ENCODE assay signal across 25 cellular contexts in genomic region chr15:43762824-43763223, GRCh38. TPM values are rescaled to one million over a fixed set of nuclear protein-coding genes. Genes with fewer than 3 reads are reported as not detected.
A peak's percentile ranks its signal among the peaks of the same experiment; 100 is the strongest.
DNase-seq lines count a peak whose midpoint lies in the region; ATAC-seq, FAIRE-seq and TF ChIP-seq lines count a peak whose summit lies in the region.
"Had no signal": no experiment of that assay in that cellular context is flagged by ENCODE, and none has a peak within 500 bp of the region (broad histone marks: within the 10 kb centered on the region; RNA-seq: fewer than 3 reads in every experiment).

No MANE protein-coding gene starts in this region.

- no peaks in the 10 kb centered on the region for H3K27me3 Mint-ChIP-seq in type B pancreatic cell
- H3K27me3 Mint-ChIP-seq: brain; CD4-positive, alpha-beta T cell; dendritic cell treated with granulocyte-macrophage colony-stimulating factor and Interleukin-4, amounts not matched to agents 40 ng/mL and 50 ng/mL, for 4 days; natural killer cell treated with Interleukin-12 subunit alpha and Interleukin-12 subunit beta and Interleukin-15 and Interleukin-18, amount 100 ng/mL, for 72 hours; T-cell had no signal

- no peaks in the 10 kb centered on the region for H3K4me1 Mint-ChIP-seq in type B pancreatic cell (ENCODE audit: unreplicated experiment)
- H3K4me1 Mint-ChIP-seq: brain, mesothelial cell of epicardium had no signal

- TF ChIP-seq RAD21 in HepG2 (CRISPR knock-in tag; IDR thresholded peaks at IDR 0.05): no peak

- H3K9me3 ChIP-seq in HepG2 (ENCODE audit: low read length): no peaks in the 10 kb centered on the region
- no peaks in the 10 kb centered on the region for H3K9me3 ChIP-seq in right lobe of liver

- 96% methylated on average over 6 of the region's 6 CpGs for WGBS in HepG2 (ENCODE audit: low lambda C conversion rate)
- 76% methylated on average over 4 of the region's 6 CpGs for WGBS in right lobe of liver (ENCODE audit: insufficient coverage, low coverage, low lambda C conversion rate, missing lambda C conversion rate)

- no peak for ATAC-seq in HepG2
- no peak for ATAC-seq in right lobe of liver
- ATAC-seq in HG02763 (IDR thresholded peaks at IDR 0.05; ENCODE audit: unreplicated experiment): no peak
- ATAC-seq: HCT116; left colon; natural killer cell treated with Interleukin-12 subunit alpha and Interleukin-12 subunit beta and Interleukin-15 and Interleukin-18, amount 100 ng/mL, for 72 hours; T-cell had no signal

- CTCF ChIA-PET in HepG2 (lab: Yijun Ruan, JAX; ENCODE audit: low intra/inter-chr PET ratio, low total read pairs): no interaction called here

- FAIRE-seq in HepG2 (lab: Jason Lieb, UNC) (no peak), bronchial epithelial cell (lab: Jason Lieb, UNC) (peak; percentile 47)

- H3K4me3 ChIP-seq in HepG2 (replicated peaks in 1 of 3; ENCODE audit: insufficient read depth in 1 of 3, low read depth in 2 of 3, low read length in 3 of 3): no peak overlapping the region
- no peak overlapping the region for H3K4me3 ChIP-seq in right lobe of liver
- no peak overlapping the region for H3K4me3 ChIP-seq in bronchial epithelial cell (ENCODE audit: low read depth, low read length)

- 0 out of 2 replicates have a peak, but pooled peaks cover 2% of the 10 kb centered on the region for H4K20me1 ChIP-seq in HepG2 (ENCODE audit: insufficient read depth, low read length)

- H3K27ac ChIP-seq in HepG2 (ENCODE audit: extremely low read length, insufficient read depth, low read length) (no peak overlapping the region), right lobe of liver (no peak overlapping the region)
- H3K27ac ChIP-seq: parathyroid adenoma had no signal

- TF ChIP-seq POLR2A in HepG2 (IDR thresholded peaks at IDR 0.05; ENCODE audit: insufficient read depth in 1 of 2, low read depth in 2 of 2, low read length in 2 of 2) (no peak), right lobe of liver (IDR thresholded peaks at IDR 0.05) (no peak)

- POLR2A ChIA-PET in HepG2 (lab: Yijun Ruan, JAX): no interaction called here

- H3K36me3 Mint-ChIP-seq in type B pancreatic cell: peaks cover 36% of the 10 kb centered on the region

- peaks cover 1% of the 10 kb centered on the region for H3K79me2 ChIP-seq in HepG2 (ENCODE audit: insufficient read depth, low read length)
- H3K79me2 ChIP-seq: parathyroid adenoma had no signal

- H3K9me3 Mint-ChIP-seq in type B pancreatic cell: no peaks in the 10 kb centered on the region
- H3K9me3 Mint-ChIP-seq: brain; CD4-positive, alpha-beta T cell; dendritic cell treated with granulocyte-macrophage colony-stimulating factor and Interleukin-4, amounts not matched to agents 40 ng/mL and 50 ng/mL, for 4 days; mesothelial cell of epicardium; natural killer cell treated with Interleukin-12 subunit alpha and Interleukin-12 subunit beta and Interleukin-15 and Interleukin-18, amount 100 ng/mL, for 72 hours; T-cell had no signal

- H3K4me2 ChIP-seq in HepG2 (ENCODE audit: low read depth, low read length): no peak overlapping the region

- no peak for TF ChIP-seq EP300 in HepG2 (IDR thresholded peaks at IDR 0.05; ENCODE audit: low read depth in 2 of 2, low read length in 2 of 2)
- no peak for TF ChIP-seq EP300 in HepG2 (CRISPR knock-in tag; IDR thresholded peaks at IDR 0.05; ENCODE audit: borderline replicate concordance)

- intact Hi-C loops in HepG2 (cut with micrococcal nuclease; ENCODE audit: unreplicated experiment) (no loop called here), right lobe of liver (cut with DNase I) (no loop called here)

- in situ Hi-C loops in HepG2 (cut with HindIII; ENCODE audit: extremely low pct_ligation_motif_present, low pct_unique_long_range_greater_than_20kb): loop anchor here (25.0 kb wide), 1 partner anchor 326 kb away; no protein-coding TSS in a partner anchor

- no peak overlapping the region for H3K4me3 Mint-ChIP-seq in type B pancreatic cell
- H3K4me3 Mint-ChIP-seq: brain; CD4-positive, alpha-beta T cell; dendritic cell treated with granulocyte-macrophage colony-stimulating factor and Interleukin-4, amounts not matched to agents 40 ng/mL and 50 ng/mL, for 4 days; mesothelial cell of epicardium; natural killer cell treated with Interleukin-12 subunit alpha and Interleukin-12 subunit beta and Interleukin-15 and Interleukin-18, amount 100 ng/mL, for 72 hours; T-cell had no signal

- H3K9ac ChIP-seq in HepG2 (ENCODE audit: insufficient read depth, low read depth, low read length): no peak overlapping the region
- H3K9ac ChIP-seq: parathyroid adenoma had no signal

- peak overlapping the region; percentile 30 for H3K27ac Mint-ChIP-seq in type B pancreatic cell
- H3K27ac Mint-ChIP-seq: CD4-positive, alpha-beta T cell; dendritic cell treated with granulocyte-macrophage colony-stimulating factor and Interleukin-4, amounts not matched to agents 40 ng/mL and 50 ng/mL, for 4 days; mesothelial cell of epicardium had no signal

- peaks cover 12 to 79% of the 10 kb centered on the region in 2 experiments; a peak in 4 of 5 replicates for H3K36me3 ChIP-seq in HepG2 (replicated peaks in 1 of 2; ENCODE audit: control insufficient read depth in 1 of 2, insufficient read depth in 2 of 2, low read length in 2 of 2)
- peaks cover 15 to 100% (median 64%) of the 10 kb centered on the region in 4 donors for H3K36me3 ChIP-seq in right lobe of liver
- H3K36me3 ChIP-seq in bronchial epithelial cell (ENCODE audit: control insufficient read depth, insufficient read depth, low read length): peaks cover 23% of the 10 kb centered on the region

- no TSS peak for BruUV-seq in HepG2 (replicated peaks; lab: Mats Ljungman, UMichigan)

- no peaks in the 10 kb centered on the region for H3K4me1 ChIP-seq in HepG2 (ENCODE audit: insufficient read depth, low read length)
- H3K4me1 ChIP-seq in right lobe of liver: no peaks in the 10 kb centered on the region
- H3K4me1 ChIP-seq: parathyroid adenoma had no signal

- DNase-seq in HepG2 (ENCODE audit: low spot score): no peak
- no peak for DNase-seq in right lobe of liver
- DNase-seq in bronchial epithelial cell (ENCODE audit: low read depth): no peak
- no peak for DNase-seq in type B pancreatic cell (ENCODE audit: extremely low spot score, unreplicated experiment)
- DNase-seq in stimulated activated CD4-positive, alpha-beta T cell treated with anti-CD3 and anti-CD28 coated beads, Interleukin-12 subunit alpha, Interleukin-12 subunit beta, amount 100 ng/mL, for 4 hours: no peak
- DNase-seq: activated CD4-positive, alpha-beta T cell treated with anti-CD3 and anti-CD28 coated beads, Interleukin-2, amount 50 U/mL, for 1 hour; activated naive CD4-positive, alpha-beta T cell treated with Interleukin-2 at 50 U/mL for 16 hours; CD4-positive, alpha-beta T cell; DMS53; left colon; MM.1S; NCI-H1436 treated with DMSO at 0.1 percent for 48 hours; NCI-H2171; NCI-H526 treated with DMSO at 0.1 percent for 48 hours; stimulated activated CD4-positive, alpha-beta T cell treated with anti-CD3 and anti-CD28 coated beads, Interleukin-1b, Interleukin-23, amount 100 ng/mL, for 48 hours; stimulated activated naive CD4-positive, alpha-beta T cell; T-cell had no signal

- TF ChIP-seq CTCF in HepG2 (CRISPR knock-in tag; IDR thresholded peaks at IDR 0.05): no peak
- TF ChIP-seq CTCF in right lobe of liver (IDR thresholded peaks at IDR 0.05): no peak
- no peak for TF ChIP-seq CTCF in bronchial epithelial cell (IDR thresholded peaks at IDR 0.05; ENCODE audit: insufficient read depth, low read length, severe bottlenecking)
- no peak for TF ChIP-seq CTCF in type B pancreatic cell (conservative IDR thresholded peaks at IDR 0.05)

- H3K27me3 ChIP-seq in HepG2 (ENCODE audit: control insufficient read depth in 1 of 2, insufficient read depth in 2 of 2, low read length in 2 of 2) (no peaks in the 10 kb centered on the region), right lobe of liver (no peaks in the 10 kb centered on the region), bronchial epithelial cell (ENCODE audit: control insufficient read depth, insufficient read depth, low read length) (no peaks in the 10 kb centered on the region)

- no peak overlapping the region for H2AFZ ChIP-seq in HepG2 (ENCODE audit: low read length)
- H2AFZ ChIP-seq: parathyroid adenoma had no signal

RNA-seq across cellular contexts. Expression of gene ELL3, which starts 13.9 kb away (rescaled TPM):
- total RNA-seq in HepG2 (2016; rRNA removed; fragmentation: Illumina TruSeq; extraction: Trizol) (5.8 and 6.1 TPM in 2 replicates), right lobe of liver (1 to 10 TPM in 5 of 6 experiments, under 1 TPM in 1; 0.39 to 2.0 (median 1.7) TPM), bronchial epithelial cell (20.2 and 23.2 TPM in 2 replicates), type B pancreatic cell (ENCODE audit: low replicate concordance) (4.1 and 9.8 TPM in 2 replicates)
- 1.9 and 3.2 TPM in 2 replicates for total RNA-seq in HepG2 (2016; cell fraction: cytosol; rRNA removed; fragmentation: Illumina TruSeq; extraction: Trizol; ENCODE audit: low read depth)
- total RNA-seq in HepG2 (2016; cell fraction: insoluble cytoplasmic fraction; rRNA removed; fragmentation: Illumina TruSeq; extraction: Trizol): 6.7 and 7.2 TPM in 2 replicates
- 2.9 and 3.4 TPM in 2 replicates for total RNA-seq in HepG2 (2016; cell fraction: membrane; rRNA removed; fragmentation: Illumina TruSeq; extraction: Trizol)
- total RNA-seq in HepG2 (2016; cell fraction: nucleus; rRNA removed; fragmentation: Illumina TruSeq; extraction: Trizol): 5.9 and 8.5 TPM in 2 replicates
- polyA plus RNA-seq in HepG2 (2011; rRNA removed): 8.8 and 9.1 TPM in 2 replicates
- 5.0 and 6.3 TPM in 2 replicates for polyA plus RNA-seq in HepG2 (2011; cell fraction: cytosol; rRNA removed)
- 18.3 and 18.6 TPM in 2 replicates for polyA plus RNA-seq in HepG2 (2011; cell fraction: nucleus; rRNA removed)
- 4.2 and 4.8 TPM in 2 replicates for polyA plus RNA-seq in HepG2 (2012)
- polyA plus RNA-seq in HepG2 (2016; cell fraction: cytosol; fragmentation: Illumina TruSeq; extraction: Trizol; ENCODE audit: low read depth): 1.6 and 1.7 TPM in 2 replicates
- 5.0 and 5.2 TPM in 2 replicates for polyA plus RNA-seq in HepG2 (2016; cell fraction: insoluble cytoplasmic fraction; fragmentation: Illumina TruSeq; extraction: Trizol; ENCODE audit: low read depth)
- 1.9 and 3.1 TPM in 2 replicates for polyA plus RNA-seq in HepG2 (2016; cell fraction: membrane; fragmentation: Illumina TruSeq; extraction: Trizol; ENCODE audit: low read depth)
- 8.2 and 10.0 TPM in 2 replicates for polyA plus RNA-seq in HepG2 (2016; cell fraction: nucleus; fragmentation: Illumina TruSeq; extraction: Trizol; ENCODE audit: insufficient read depth, low read depth)
- 15.0 and 20.6 TPM in 2 replicates for polyA minus RNA-seq in HepG2 (2011; rRNA and poly(A)+ RNA removed; ENCODE audit: low replicate concordance)
- 3.4 and 3.7 TPM in 2 replicates for polyA minus RNA-seq in HepG2 (2011; cell fraction: cytosol; rRNA and poly(A)+ RNA removed)
- 9.5 and 9.9 TPM in 2 replicates for polyA minus RNA-seq in HepG2 (2011; cell fraction: nucleus; rRNA and poly(A)+ RNA removed)

RNA-seq across cellular contexts. Expression of gene PDIA3, which starts 16.6 kb away (rescaled TPM):
- total RNA-seq in HepG2 (2016; rRNA removed; fragmentation: Illumina TruSeq; extraction: Trizol): 210 and 433 TPM in 2 replicates
- total RNA-seq in HepG2 (2016; cell fraction: cytosol; rRNA removed; fragmentation: Illumina TruSeq; extraction: Trizol; ENCODE audit: low read depth): 12.7 and 13.8 TPM in 2 replicates
- total RNA-seq in HepG2 (2016; cell fraction: insoluble cytoplasmic fraction; rRNA removed; fragmentation: Illumina TruSeq; extraction: Trizol): 183 and 445 TPM in 2 replicates
- 33.7 and 42.9 TPM in 2 replicates for total RNA-seq in HepG2 (2016; cell fraction: membrane; rRNA removed; fragmentation: Illumina TruSeq; extraction: Trizol)
- total RNA-seq in HepG2 (2016; cell fraction: nucleus; rRNA removed; fragmentation: Illumina TruSeq; extraction: Trizol): 353 and 410 TPM in 2 replicates
- 198 and 238 TPM in 2 replicates for polyA plus RNA-seq in HepG2 (2011; rRNA removed)
- polyA plus RNA-seq in HepG2 (2011; cell fraction: cytosol; rRNA removed): 75.2 and 130 TPM in 2 replicates
- polyA plus RNA-seq in HepG2 (2011; cell fraction: nucleus; rRNA removed): 59.8 and 75.6 TPM in 2 replicates
- polyA plus RNA-seq in HepG2 (2012): 499 and 545 TPM in 2 replicates
- 29.1 and 30.8 TPM in 2 replicates for polyA plus RNA-seq in HepG2 (2016; cell fraction: cytosol; fragmentation: Illumina TruSeq; extraction: Trizol; ENCODE audit: low read depth)
- 242 and 258 TPM in 2 replicates for polyA plus RNA-seq in HepG2 (2016; cell fraction: insoluble cytoplasmic fraction; fragmentation: Illumina TruSeq; extraction: Trizol; ENCODE audit: low read depth)
- 44.4 and 48.4 TPM in 2 replicates for polyA plus RNA-seq in HepG2 (2016; cell fraction: membrane; fragmentation: Illumina TruSeq; extraction: Trizol; ENCODE audit: low read depth)
- 667 and 733 TPM in 2 replicates for polyA plus RNA-seq in HepG2 (2016; cell fraction: nucleus; fragmentation: Illumina TruSeq; extraction: Trizol; ENCODE audit: insufficient read depth, low read depth)
- 14.8 and 51.5 TPM in 2 replicates for polyA minus RNA-seq in HepG2 (2011; rRNA and poly(A)+ RNA removed; ENCODE audit: low replicate concordance)
- 101 and 125 TPM in 2 replicates for polyA minus RNA-seq in HepG2 (2011; cell fraction: cytosol; rRNA and poly(A)+ RNA removed)
- polyA minus RNA-seq in HepG2 (2011; cell fraction: nucleus; rRNA and poly(A)+ RNA removed): 36.3 and 49.1 TPM in 2 replicates
- total RNA-seq in right lobe of liver: 100 to 1,000 TPM; 203 to 511 (median 317) TPM
- total RNA-seq in bronchial epithelial cell: 115 and 130 TPM in 2 replicates
- 508 and 604 TPM in 2 replicates for total RNA-seq in type B pancreatic cell (ENCODE audit: low replicate concordance)

RNA-seq across cellular contexts. Expression of gene SERF2, which starts 29.3 kb away (rescaled TPM):
- total RNA-seq in HepG2 (2016; rRNA removed; fragmentation: Illumina TruSeq; extraction: Trizol) (1,257 and 1,308 TPM in 2 replicates), right lobe of liver (100 to 1,000 TPM; 454 to 694 (median 611) TPM), bronchial epithelial cell (286 and 340 TPM in 2 replicates), type B pancreatic cell (ENCODE audit: low replicate concordance) (805 and 910 TPM in 2 replicates)
- total RNA-seq in HepG2 (2016; cell fraction: cytosol; rRNA removed; fragmentation: Illumina TruSeq; extraction: Trizol; ENCODE audit: low read depth): 535 and 754 TPM in 2 replicates
- 1,238 and 1,246 TPM in 2 replicates for total RNA-seq in HepG2 (2016; cell fraction: insoluble cytoplasmic fraction; rRNA removed; fragmentation: Illumina TruSeq; extraction: Trizol)
- total RNA-seq in HepG2 (2016; cell fraction: membrane; rRNA removed; fragmentation: Illumina TruSeq; extraction: Trizol): 987 and 1,243 TPM in 2 replicates
- total RNA-seq in HepG2 (2016; cell fraction: nucleus; rRNA removed; fragmentation: Illumina TruSeq; extraction: Trizol): 431 and 520 TPM in 2 replicates
- 707 and 811 TPM in 2 replicates for polyA plus RNA-seq in HepG2 (2011; rRNA removed)
- polyA plus RNA-seq in HepG2 (2011; cell fraction: cytosol; rRNA removed): 569 and 1,388 TPM in 2 replicates
- polyA plus RNA-seq in HepG2 (2011; cell fraction: nucleus; rRNA removed): 699 and 772 TPM in 2 replicates
- polyA plus RNA-seq in HepG2 (2012): 584 and 625 TPM in 2 replicates
- polyA plus RNA-seq in HepG2 (2016; cell fraction: cytosol; fragmentation: Illumina TruSeq; extraction: Trizol; ENCODE audit: low read depth): 501 and 704 TPM in 2 replicates
- polyA plus RNA-seq in HepG2 (2016; cell fraction: insoluble cytoplasmic fraction; fragmentation: Illumina TruSeq; extraction: Trizol; ENCODE audit: low read depth): 1,095 and 1,148 TPM in 2 replicates
- polyA plus RNA-seq in HepG2 (2016; cell fraction: membrane; fragmentation: Illumina TruSeq; extraction: Trizol; ENCODE audit: low read depth): 829 and 1,016 TPM in 2 replicates
- 767 and 788 TPM in 2 replicates for polyA plus RNA-seq in HepG2 (2016; cell fraction: nucleus; fragmentation: Illumina TruSeq; extraction: Trizol; ENCODE audit: insufficient read depth, low read depth)
- polyA minus RNA-seq in HepG2 (2011; rRNA and poly(A)+ RNA removed; ENCODE audit: low replicate concordance): 804 and 856 TPM in 2 replicates
- 126 and 152 TPM in 2 replicates for polyA minus RNA-seq in HepG2 (2011; cell fraction: cytosol; rRNA and poly(A)+ RNA removed)
- polyA minus RNA-seq in HepG2 (2011; cell fraction: nucleus; rRNA and poly(A)+ RNA removed): 163 and 169 TPM in 2 replicates

RNA-seq across cellular contexts. Expression of gene SERINC4, which starts 37.2 kb away (rescaled TPM):
- total RNA-seq in HepG2 (2016; rRNA removed; fragmentation: Illumina TruSeq; extraction: Trizol) (not detected in 2 replicates), right lobe of liver (under 1 TPM in 2 of 6 experiments, not detected in 4; 0.22 to 0.26 TPM), bronchial epithelial cell (0.13 TPM in 1 of 2 replicates, not detected in the other), type B pancreatic cell (ENCODE audit: low replicate concordance) (0.14 and 0.17 TPM in 2 replicates)
- not detected in 2 replicates for total RNA-seq in HepG2 (2016; cell fraction: cytosol; rRNA removed; fragmentation: Illumina TruSeq; extraction: Trizol; ENCODE audit: low read depth)
- 0.09 TPM in 1 of 2 replicates, not detected in the other for total RNA-seq in HepG2 (2016; cell fraction: insoluble cytoplasmic fraction; rRNA removed; fragmentation: Illumina TruSeq; extraction: Trizol)
- not detected in 2 replicates for total RNA-seq in HepG2 (2016; cell fraction: membrane; rRNA removed; fragmentation: Illumina TruSeq; extraction: Trizol)
- not detected in 2 replicates for total RNA-seq in HepG2 (2016; cell fraction: nucleus; rRNA removed; fragmentation: Illumina TruSeq; extraction: Trizol)
- polyA plus RNA-seq in HepG2 (2011; rRNA removed): 0.04 TPM in 1 of 2 replicates, not detected in the other
- not detected in 2 replicates for polyA plus RNA-seq in HepG2 (2011; cell fraction: cytosol; rRNA removed)
- 0.10 TPM in 2 replicates for polyA plus RNA-seq in HepG2 (2011; cell fraction: nucleus; rRNA removed)
- not detected in 2 replicates for polyA plus RNA-seq in HepG2 (2012)
- polyA plus RNA-seq in HepG2 (2016; cell fraction: cytosol; fragmentation: Illumina TruSeq; extraction: Trizol; ENCODE audit: low read depth): not detected in 2 replicates
- not detected in 2 replicates for polyA plus RNA-seq in HepG2 (2016; cell fraction: insoluble cytoplasmic fraction; fragmentation: Illumina TruSeq; extraction: Trizol; ENCODE audit: low read depth)
- polyA plus RNA-seq in HepG2 (2016; cell fraction: membrane; fragmentation: Illumina TruSeq; extraction: Trizol; ENCODE audit: low read depth): not detected in 2 replicates
- polyA plus RNA-seq in HepG2 (2016; cell fraction: nucleus; fragmentation: Illumina TruSeq; extraction: Trizol; ENCODE audit: insufficient read depth, low read depth): not detected in 2 replicates
- polyA minus RNA-seq in HepG2 (2011; rRNA and poly(A)+ RNA removed; ENCODE audit: low replicate concordance): 2.4 TPM in 1 of 2 replicates, not detected in the other
- polyA minus RNA-seq in HepG2 (2011; cell fraction: cytosol; rRNA and poly(A)+ RNA removed): not detected in 2 replicates
- polyA minus RNA-seq in HepG2 (2011; cell fraction: nucleus; rRNA and poly(A)+ RNA removed): 0.13 TPM in 1 of 2 replicates, not detected in the other
- total RNA-seq: glomerular endothelial cell had no signal

RNA-seq across cellular contexts. Expression of gene HYPK, which starts 37.6 kb away (rescaled TPM):
- total RNA-seq in HepG2 (2016; rRNA removed; fragmentation: Illumina TruSeq; extraction: Trizol) (9.4 and 13.5 TPM in 2 replicates), right lobe of liver (10 to 100 TPM in 3 of 6 experiments, 1 to 10 TPM in 3; 6.1 to 17.4 (median 9.1) TPM), bronchial epithelial cell (6.8 and 9.0 TPM in 2 replicates), type B pancreatic cell (ENCODE audit: low replicate concordance) (14.9 and 17.2 TPM in 2 replicates)
- 9.3 and 10.3 TPM in 2 replicates for total RNA-seq in HepG2 (2016; cell fraction: cytosol; rRNA removed; fragmentation: Illumina TruSeq; extraction: Trizol; ENCODE audit: low read depth)
- 12.9 and 17.9 TPM in 2 replicates for total RNA-seq in HepG2 (2016; cell fraction: insoluble cytoplasmic fraction; rRNA removed; fragmentation: Illumina TruSeq; extraction: Trizol)
- 10.1 and 12.4 TPM in 2 replicates for total RNA-seq in HepG2 (2016; cell fraction: membrane; rRNA removed; fragmentation: Illumina TruSeq; extraction: Trizol)
- 18.0 and 18.7 TPM in 2 replicates for total RNA-seq in HepG2 (2016; cell fraction: nucleus; rRNA removed; fragmentation: Illumina TruSeq; extraction: Trizol)
- polyA plus RNA-seq in HepG2 (2011; rRNA removed): 12.7 and 16.5 TPM in 2 replicates
- 1.7 and 1.9 TPM in 2 replicates for polyA plus RNA-seq in HepG2 (2011; cell fraction: cytosol; rRNA removed)
- 16.8 and 20.9 TPM in 2 replicates for polyA plus RNA-seq in HepG2 (2011; cell fraction: nucleus; rRNA removed)
- 4.8 and 7.1 TPM in 2 replicates for polyA plus RNA-seq in HepG2 (2012)
- polyA plus RNA-seq in HepG2 (2016; cell fraction: cytosol; fragmentation: Illumina TruSeq; extraction: Trizol; ENCODE audit: low read depth): 1.4 and 1.7 TPM in 2 replicates
- 3.9 and 4.7 TPM in 2 replicates for polyA plus RNA-seq in HepG2 (2016; cell fraction: insoluble cytoplasmic fraction; fragmentation: Illumina TruSeq; extraction: Trizol; ENCODE audit: low read depth)
- polyA plus RNA-seq in HepG2 (2016; cell fraction: membrane; fragmentation: Illumina TruSeq; extraction: Trizol; ENCODE audit: low read depth): 1.9 and 3.9 TPM in 2 replicates
- 12.2 and 12.8 TPM in 2 replicates for polyA plus RNA-seq in HepG2 (2016; cell fraction: nucleus; fragmentation: Illumina TruSeq; extraction: Trizol; ENCODE audit: insufficient read depth, low read depth)
- 6.7 and 7.4 TPM in 2 replicates for polyA minus RNA-seq in HepG2 (2011; rRNA and poly(A)+ RNA removed; ENCODE audit: low replicate concordance)
- 4.2 and 8.4 TPM in 2 replicates for polyA minus RNA-seq in HepG2 (2011; cell fraction: cytosol; rRNA and poly(A)+ RNA removed)
- 24.1 and 29.1 TPM in 2 replicates for polyA minus RNA-seq in HepG2 (2011; cell fraction: nucleus; rRNA and poly(A)+ RNA removed)
